ENCODE assay signal across 12 cellular contexts in the genomic region with DNA sequence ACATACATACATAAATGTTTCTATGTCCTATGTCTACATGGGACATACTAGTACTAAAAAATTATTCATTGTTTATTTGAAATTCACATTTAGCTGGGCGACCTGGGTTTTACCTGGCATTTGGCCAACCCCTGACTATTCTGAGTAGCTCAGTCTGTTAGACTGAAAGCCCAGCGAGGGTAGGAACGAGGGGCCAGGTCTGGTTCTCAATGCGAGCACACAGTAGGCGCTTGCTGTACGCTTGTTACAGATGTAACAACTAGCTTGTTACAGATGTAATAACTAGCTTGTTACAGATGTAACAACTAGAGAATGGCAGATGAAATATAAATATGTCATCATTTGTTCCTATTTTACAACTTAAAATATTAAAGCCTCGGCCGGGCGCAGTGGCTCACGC. TPM values are rescaled to one million over a fixed set of nuclear protein-coding genes. Genes with fewer than 3 reads are reported as not detected.
A peak's percentile ranks its signal among the peaks of the same experiment; 100 is the strongest.
DNase-seq lines count a peak whose midpoint lies in the region; ATAC-seq and TF ChIP-seq lines count a peak whose summit lies in the region.
"Had no signal": no experiment of that assay in that cellular context is flagged by ENCODE, and none has a peak within 500 bp of the region (broad histone marks: within the 10 kb centered on the region; RNA-seq: fewer than 3 reads in every experiment).

No MANE protein-coding gene starts in this region.

- H3K9me3 ChIP-seq in iPS-20b (ENCODE audit: insufficient read depth, low read depth, low read length) (no peaks in the 10 kb centered on the region), aorta (ENCODE audit: control insufficient read depth, low read length) (no peaks in the 10 kb centered on the region)

- DNase-seq in activated naive CD8-positive, alpha-beta T cell treated with anti-CD3 and anti-CD28 coated beads, Interleukin-2, amount 50 U/mL, for 24 hours, result no peak
- no peak for DNase-seq in WTC11 (ENCODE audit: low spot score)
- no peak for DNase-seq in type B pancreatic cell (ENCODE audit: extremely low spot score, unreplicated experiment)
- no peak for DNase-seq in NCI-H2227 (lab: John Stamatoyannopoulos, UW; ENCODE audit: unreplicated experiment)
- DNase-seq in aorta, result no peak
- DNase-seq: COR-L47, KBM-7, mesendoderm, NCI-H446 had no signal

- H3K4me1 ChIP-seq in iPS-20b (ENCODE audit: insufficient read depth, low read length) (peaks cover 2% of the 10 kb centered on the region; the same call in 1 of the 2 replicates), aorta (ENCODE audit: control insufficient read depth in 1 of 2, insufficient read depth in 2 of 2, low read length in 2 of 2) (no peaks in the 10 kb centered on the region)

- H3K4me3 Mint-ChIP-seq in activated naive CD8-positive, alpha-beta T cell, result peak overlapping the region; percentile 86
- H3K4me3 Mint-ChIP-seq in activated naive CD8-positive, alpha-beta T cell treated with anti-CD3 and anti-CD28 coated beads, Interleukin-2, amount 50 U/mL, for 24 hours, result no peak overlapping the region
- H3K4me3 Mint-ChIP-seq in WTC11 (peak overlapping the region; percentile 99), type B pancreatic cell (peak overlapping the region; percentile 98)

- no peaks in the 10 kb centered on the region for H3K27me3 ChIP-seq in iPS-20b (ENCODE audit: insufficient read depth, low read length)
- H3K27me3 ChIP-seq in aorta (ENCODE audit: control insufficient read depth in 1 of 2, insufficient read depth in 2 of 2, low read length in 1 of 2), result no peaks in the 10 kb centered on the region

- intact Hi-C loops in aorta (cut with DNase I), result loop anchor here in 1 of 2 donors (5.0 kb wide), 1 partner anchor 132 kb away; no protein-coding TSS in a partner anchor

- no peaks in the 10 kb centered on the region for H3K36me3 ChIP-seq in iPS-20b (ENCODE audit: insufficient read depth, low read depth, low read length)
- no peaks in the 10 kb centered on the region for H3K36me3 ChIP-seq in aorta (ENCODE audit: control insufficient read depth in 1 of 2, insufficient read depth in 2 of 2, low read length in 1 of 2)

- WGBS in aorta, 2 donors, result 62 to 67% methylated on average over 10 of the region's 10 CpGs

- H3K9me3 Mint-ChIP-seq in activated naive CD8-positive, alpha-beta T cell (ENCODE audit: low read depth), result no peaks in the 10 kb centered on the region
- H3K9me3 Mint-ChIP-seq in activated naive CD8-positive, alpha-beta T cell treated with anti-CD3 and anti-CD28 coated beads, Interleukin-2, amount 50 U/mL, for 24 hours, result no peaks in the 10 kb centered on the region
- H3K9me3 Mint-ChIP-seq in WTC11 (peaks cover 5% of the 10 kb centered on the region), type B pancreatic cell (no peaks in the 10 kb centered on the region)

- no peaks in the 10 kb centered on the region for H3K27me3 Mint-ChIP-seq in activated naive CD8-positive, alpha-beta T cell
- no peaks in the 10 kb centered on the region for H3K27me3 Mint-ChIP-seq in activated naive CD8-positive, alpha-beta T cell treated with anti-CD3 and anti-CD28 coated beads, Interleukin-2, amount 50 U/mL, for 24 hours
- H3K27me3 Mint-ChIP-seq in WTC11 (ENCODE audit: low read depth) (peaks cover 2% of the 10 kb centered on the region; the same call in 1 of the 2 replicates), type B pancreatic cell (peaks cover 5% of the 10 kb centered on the region)

- TF ChIP-seq CTCF in WTC11 (IDR thresholded peaks at IDR 0.05) (no peak), type B pancreatic cell (conservative IDR thresholded peaks at IDR 0.05) (no peak)

- no peaks in the 10 kb centered on the region for H3K36me3 Mint-ChIP-seq in activated naive CD8-positive, alpha-beta T cell
- no peaks in the 10 kb centered on the region for H3K36me3 Mint-ChIP-seq in activated naive CD8-positive, alpha-beta T cell treated with anti-CD3 and anti-CD28 coated beads, Interleukin-2, amount 50 U/mL, for 24 hours (ENCODE audit: low read depth)
- H3K36me3 Mint-ChIP-seq in WTC11 (peaks cover 11% of the 10 kb centered on the region), type B pancreatic cell (peaks cover 8% of the 10 kb centered on the region)

- no peak for ATAC-seq in activated naive CD8-positive, alpha-beta T cell treated with anti-CD3 and anti-CD28 coated beads, Interleukin-2, amount 50 U/mL, for 24 hours
- ATAC-seq in WTC11, result no peak
- no peak for ATAC-seq in aorta (ENCODE audit: low FRiP score)
- no peak for ATAC-seq in GM18505 (IDR thresholded peaks at IDR 0.05; ENCODE audit: unreplicated experiment)

- H3K27ac ChIP-seq in iPS-20b (ENCODE audit: low read length), result no peak overlapping the region
- H3K27ac ChIP-seq in aorta (ENCODE audit: low read depth in 1 of 2, low read length in 2 of 2), result no peak overlapping the region

- no peak overlapping the region for H3K27ac Mint-ChIP-seq in activated naive CD8-positive, alpha-beta T cell
- H3K27ac Mint-ChIP-seq in activated naive CD8-positive, alpha-beta T cell treated with anti-CD3 and anti-CD28 coated beads, Interleukin-2, amount 50 U/mL, for 24 hours, result no peak overlapping the region
- H3K27ac Mint-ChIP-seq in WTC11 (no peak overlapping the region), type B pancreatic cell (peak overlapping the region; percentile 98)

- POLR2A ChIA-PET in WTC11 (lab: Charles Lee), result interaction anchor here (0.6 to 1.7 kb wide), 2 partner anchors 26 to 457 kb away, joined by 3 to 4 read pairs; a partner anchor contains a TSS

- CTCF ChIA-PET in WTC11 (lab: Charles Lee), result interaction anchor here (0.7 to 3.7 kb wide), 5 partner anchors 9 to 50 kb away, joined by 3 to 27 read pairs (median 5); a partner anchor contains a TSS

- peak overlapping the region; percentile 78; the same call in 1 of the 2 replicates for H3K4me3 ChIP-seq in iPS-20b (ENCODE audit: low read length)
- H3K4me3 ChIP-seq in aorta (ENCODE audit: low read length in 2 of 2), result no peak overlapping the region

- peaks cover 29% of the 10 kb centered on the region for H3K4me1 Mint-ChIP-seq in activated naive CD8-positive, alpha-beta T cell (ENCODE audit: low read depth)
- peaks cover 28% of the 10 kb centered on the region for H3K4me1 Mint-ChIP-seq in activated naive CD8-positive, alpha-beta T cell treated with anti-CD3 and anti-CD28 coated beads, Interleukin-2, amount 50 U/mL, for 24 hours
- H3K4me1 Mint-ChIP-seq in WTC11 (peaks cover 41% of the 10 kb centered on the region), type B pancreatic cell (ENCODE audit: unreplicated experiment) (peaks cover 15% of the 10 kb centered on the region)

- TF ChIP-seq POLR2A in GM18505 (IDR thresholded peaks at IDR 0.05; ENCODE audit: borderline replicate concordance, extremely low read depth, insufficient read depth, insufficient read length), result no peak

- H3K9ac ChIP-seq in iPS-20b (ENCODE audit: low read depth, low read length), result no peak overlapping the region

TF ChIP-seq in WTC11, 78 proteins besides CTCF, POLR2A, EP300 and RAD21:
- TF ChIP-seq, protein P1, sequence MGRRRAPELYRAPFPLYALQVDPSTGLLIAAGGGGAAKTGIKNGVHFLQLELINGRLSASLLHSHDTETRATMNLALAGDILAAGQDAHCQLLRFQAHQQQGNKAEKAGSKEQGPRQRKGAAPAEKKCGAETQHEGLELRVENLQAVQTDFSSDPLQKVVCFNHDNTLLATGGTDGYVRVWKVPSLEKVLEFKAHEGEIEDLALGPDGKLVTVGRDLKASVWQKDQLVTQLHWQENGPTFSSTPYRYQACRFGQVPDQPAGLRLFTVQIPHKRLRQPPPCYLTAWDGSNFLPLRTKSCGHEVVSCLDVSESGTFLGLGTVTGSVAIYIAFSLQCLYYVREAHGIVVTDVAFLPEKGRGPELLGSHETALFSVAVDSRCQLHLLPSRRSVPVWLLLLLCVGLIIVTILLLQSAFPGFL (CRISPR knock-in tag; IDR thresholded peaks at IDR 0.05; ENCODE audit: borderline replicate concordance), result no peak
- TF ChIP-seq HMGA2 (CRISPR knock-in tag; IDR thresholded peaks at IDR 0.05) (no peak), JUN (CRISPR knock-in tag; IDR thresholded peaks at IDR 0.05) (no peak), ZNF317 (CRISPR knock-in tag; IDR thresholded peaks at IDR 0.05; ENCODE audit: borderline replicate concordance, low read depth) (no peak)

RNA-seq across cellular contexts. Expression of a gene that starts 0.9 kb away (rescaled TPM):
- 30.5 to 35.4 TPM (median 32.6 TPM) in 3 replicates for total RNA-seq in WTC11 (2021)
- total RNA-seq in type B pancreatic cell (ENCODE audit: low replicate concordance), result 38.4 and 51.3 TPM in 2 replicates
- total RNA-seq in aorta, result 10 to 100 TPM; 10.9 to 17.4 TPM
- polyA plus RNA-seq in aorta, result 10 to 100 TPM in 1 of 2 donors, 1 to 10 TPM in 1; 1.3 to 19.4 TPM

RNA-seq across cellular contexts. Expression of a gene that starts 1.8 kb away (rescaled TPM):
- total RNA-seq in WTC11 (2021), result 79.1 to 93.0 TPM (median 80.8 TPM) in 3 replicates
- 40.0 and 48.4 TPM in 2 replicates for total RNA-seq in type B pancreatic cell (ENCODE audit: low replicate concordance)
- total RNA-seq in aorta, result 10 to 100 TPM; 16.7 to 27.7 TPM
- 10 to 100 TPM in 1 of 2 donors, 1 to 10 TPM in 1; 3.4 to 32.2 TPM for polyA plus RNA-seq in aorta

RNA-seq across cellular contexts. Expression of a gene that starts 26.2 kb away (rescaled TPM):
- total RNA-seq in WTC11 (2021) (36.2 to 42.8 TPM (median 37.0 TPM) in 3 replicates), type B pancreatic cell (ENCODE audit: low replicate concordance) (38.7 and 46.0 TPM in 2 replicates), aorta (10 to 100 TPM; 21.4 to 33.2 TPM)
- polyA plus RNA-seq in aorta, result 10 to 100 TPM; 24.2 to 71.0 TPM

RNA-seq across cellular contexts. Expression of a gene that starts 29.9 kb away (rescaled TPM):
- total RNA-seq in WTC11 (2021) (117 to 130 TPM (median 122 TPM) in 3 replicates), type B pancreatic cell (ENCODE audit: low replicate concordance) (79.2 and 111 TPM in 2 replicates), aorta (10 to 100 TPM; 41.9 to 53.9 TPM)
- polyA plus RNA-seq in aorta, result 100 to 1,000 TPM; 134 to 177 TPM

RNA-seq across cellular contexts. Expression of a gene that starts 32.4 kb away (rescaled TPM):
- 13.2 to 18.1 TPM (median 17.6 TPM) in 3 replicates for total RNA-seq in WTC11 (2021)
- 11.6 and 14.3 TPM in 2 replicates for total RNA-seq in type B pancreatic cell (ENCODE audit: low replicate concordance)
- 10 to 100 TPM in 1 of 2 donors, 1 to 10 TPM in 1; 9.8 to 10.8 TPM for total RNA-seq in aorta
- 10 to 100 TPM; 10.8 to 11.6 TPM for polyA plus RNA-seq in aorta
